21 cellular contexts compared by ENCODE assay signal in genomic region chr11:57394203-57394602, GRCh38.
"Had no signal": no experiment of that assay in that cellular context is flagged by ENCODE, and none has a peak within 500 bp of the region (broad histone marks: within the 10 kb centered on the region; RNA-seq: fewer than 3 reads in every experiment).

No MANE protein-coding gene starts in this region.

- DNase-seq: effector CD8-positive, alpha-beta T cell; endodermal cell; foreskin keratinocyte; heart left ventricle; kidney; natural killer cell; occipital lobe; ovary; posterior cingulate gyrus; psoas muscle; right cardiac atrium; sigmoid colon; stimulated activated CD4-positive, alpha-beta T cell treated with anti-CD3 and anti-CD28 coated beads, Interleukin-2, amount 100 ng/mL, for 24 hours; stimulated activated CD4-positive, alpha-beta T cell treated with anti-CD3 and anti-CD28 coated beads, Interleukin-4, amount 100 ng/mL, for 24 hours; stimulated activated naive CD4-positive, alpha-beta T cell treated with Interleukin-2 at 50 U/mL for 16 hours; substantia nigra; testis; tibial artery had no signal

- ATAC-seq: foreskin keratinocyte; gastroesophageal sphincter; heart left ventricle; left lobe of liver; natural killer cell; psoas muscle; right cardiac atrium; stimulated activated effector memory CD8-positive, alpha-beta T cell treated with anti-CD3 and anti-CD28 coated beads, Interleukin-12 subunit alpha, Interleukin-12 subunit beta, amount 100 ng/mL, for 72 hours had no signal
